Comparison of ENCODE assay signal across 1 cellular context in genomic region chr15:55401786-55402246, GRCh38.
TF ChIP-seq lines count a peak whose summit lies in the region.

No MANE protein-coding gene starts in this region.

TF ChIP-seq in GM12878, 131 proteins besides CTCF, POLR2A, EP300 and RAD21:
- no peak for TF ChIP-seq USF1 (IDR thresholded peaks at IDR 0.05; ENCODE audit: borderline replicate concordance, extremely low read length, insufficient read depth, low read depth, low read length)
- no peak for TF ChIP-seq PML (IDR thresholded peaks at IDR 0.05; ENCODE audit: low read length)
- no peak for TF ChIP-seq TCF7 (IDR thresholded peaks at IDR 0.05; ENCODE audit: borderline replicate concordance)
- no peak for TF ChIP-seq SREBF2 (IDR thresholded peaks at IDR 0.05; ENCODE audit: low read length)
- TF ChIP-seq ZNF274 (IDR thresholded peaks at IDR 0.05; ENCODE audit: insufficient read depth, insufficient read length): no peak
- no peak for TF ChIP-seq NBN (IDR thresholded peaks at IDR 0.05)
- no peak for TF ChIP-seq POLR2AphosphoS5 (IDR thresholded peaks at IDR 0.05; ENCODE audit: low read length)
- no peak for TF ChIP-seq POLR2AphosphoS2 (IDR thresholded peaks at IDR 0.05; ENCODE audit: low read depth, low read length)
- TF ChIP-seq MEF2B (IDR thresholded peaks at IDR 0.05; ENCODE audit: partially characterized antibody, poor library complexity, severe bottlenecking): no peak
- no peak for TF ChIP-seq HDAC6 (IDR thresholded peaks at IDR 0.05; ENCODE audit: unreplicated experiment)
- TF ChIP-seq ATF7 (IDR thresholded peaks at IDR 0.05; ENCODE audit: low read depth): no peak
- no peak for TF ChIP-seq CHD4 (IDR thresholded peaks at IDR 0.05)
